ENCODE assay signal across 9 cellular contexts in genomic region chr20:17958326-17959256, GRCh38. TPM values are rescaled to one million over a fixed set of nuclear protein-coding genes. Genes with fewer than 3 reads are reported as not detected.
DNase-seq lines count a peak whose midpoint lies in the region; ATAC-seq and TF ChIP-seq lines count a peak whose summit lies in the region.
"Had no signal": no experiment of that assay in that cellular context is flagged by ENCODE, and none has a peak within 500 bp of the region (broad histone marks: within the 10 kb centered on the region; RNA-seq: fewer than 3 reads in every experiment).

No MANE protein-coding gene starts in this region.

- H3K27ac ChIP-seq in esophagus muscularis mucosa (replicated peaks in 1 of 4) (peak overlapping the region; percentile 70 to 79 (median 76)), rectal smooth muscle tissue (ENCODE audit: low read depth, low read length) (peak overlapping the region; percentile 10)

- no peak overlapping the region for H3K4me3 ChIP-seq in esophagus muscularis mucosa
- no peak overlapping the region for H3K4me3 ChIP-seq in rectal smooth muscle tissue (ENCODE audit: low read length)

- intact Hi-C loops in esophagus muscularis mucosa (cut with DNase I): no loop called here

- peak; percentile 27 to 32 (median 28) for TF ChIP-seq CTCF in esophagus muscularis mucosa (IDR thresholded peaks at IDR 0.05)

- no peak for TF ChIP-seq EP300 in esophagus muscularis mucosa (IDR thresholded peaks at IDR 0.05)

- ATAC-seq in GM19452 (IDR thresholded peaks at IDR 0.05; ENCODE audit: unreplicated experiment): peak; percentile 2
- ATAC-seq in SK-N-SH treated with all-trans-retinoic acid at 6 μM for 48 hours: peak; percentile 39

- WGBS in esophagus muscularis mucosa: 42% methylated on average over 5 of the region's 5 CpGs

- DNase-seq in esophagus muscularis mucosa (ENCODE audit: extremely low spot score): no peak
- no peak for DNase-seq in NCI-H1105 (lab: John Stamatoyannopoulos, UW)
- DNase-seq in inferior parietal cortex (ENCODE audit: extremely low spot score): no peak
- no peak for DNase-seq in NCI-H128 (lab: John Stamatoyannopoulos, UW; ENCODE audit: unreplicated experiment)
- no peak for DNase-seq in stimulated activated CD4-positive, alpha-beta T cell treated with anti-CD3 and anti-CD28 coated beads, Interleukin-15, amount 100 ng/mL, for 24 hours
- DNase-seq: NCI-H524 had no signal

- no peaks in the 10 kb centered on the region for H3K27me3 ChIP-seq in esophagus muscularis mucosa
- H3K27me3 ChIP-seq in rectal smooth muscle tissue (ENCODE audit: control insufficient read depth, insufficient read depth, low read length): no peaks in the 10 kb centered on the region

- peaks cover 0 to 28% (median 20%) of the 10 kb centered on the region in 4 donors for H3K36me3 ChIP-seq in esophagus muscularis mucosa
- peaks cover 8% of the 10 kb centered on the region for H3K36me3 ChIP-seq in rectal smooth muscle tissue (ENCODE audit: control insufficient read depth, insufficient read depth, low read length)

- no peaks in the 10 kb centered on the region for H3K9me3 ChIP-seq in esophagus muscularis mucosa

- H3K9ac ChIP-seq in rectal smooth muscle tissue (ENCODE audit: low read length): no peak overlapping the region

- no peak for TF ChIP-seq POLR2A in esophagus muscularis mucosa (IDR thresholded peaks at IDR 0.05; ENCODE audit: low read depth)

- H3K4me1 ChIP-seq in esophagus muscularis mucosa: peaks cover 58 to 86% (median 82%) of the 10 kb centered on the region in 4 donors
- H3K4me1 ChIP-seq in rectal smooth muscle tissue (ENCODE audit: control insufficient read depth, insufficient read depth, low read length): peaks cover 26% of the 10 kb centered on the region

TF ChIP-seq in SK-N-SH treated with all-trans-retinoic acid at 6 μM for 48 hours, 23 proteins besides CTCF, POLR2A, EP300 and RAD21:
- TF ChIP-seq ZFP3 (CRISPR knock-in tag; IDR thresholded peaks at IDR 0.05) (no peak), TSHZ2 (CRISPR knock-in tag; IDR thresholded peaks at IDR 0.05) (no peak), ESRRG (CRISPR knock-in tag; IDR thresholded peaks at IDR 0.05) (no peak), ZNF70 (CRISPR knock-in tag; IDR thresholded peaks at IDR 0.05) (no peak), SNAI2 (CRISPR knock-in tag; IDR thresholded peaks at IDR 0.05) (no peak), TOX (CRISPR knock-in tag; IDR thresholded peaks at IDR 0.05; ENCODE audit: borderline replicate concordance) (no peak), ZFP30 (CRISPR knock-in tag; IDR thresholded peaks at IDR 0.05) (no peak), PATZ1 (CRISPR knock-in tag; IDR thresholded peaks at IDR 0.05; ENCODE audit: borderline replicate concordance) (no peak), GLIS3 (CRISPR knock-in tag; IDR thresholded peaks at IDR 0.05) (no peak), RARB (CRISPR knock-in tag; IDR thresholded peaks at IDR 0.05) (no peak), CSRNP3 (CRISPR knock-in tag; IDR thresholded peaks at IDR 0.05) (no peak), ZNF8 (CRISPR knock-in tag; IDR thresholded peaks at IDR 0.05) (no peak), OSR1 (CRISPR knock-in tag; IDR thresholded peaks at IDR 0.05) (no peak), TCF4 (CRISPR knock-in tag; IDR thresholded peaks at IDR 0.05; ENCODE audit: borderline replicate concordance) (no peak), BACH2 (CRISPR knock-in tag; IDR thresholded peaks at IDR 0.05; ENCODE audit: borderline replicate concordance) (no peak), ZC3H10 (CRISPR knock-in tag; IDR thresholded peaks at IDR 0.05) (no peak), POU6F1 (CRISPR knock-in tag; IDR thresholded peaks at IDR 0.05; ENCODE audit: borderline replicate concordance, low read depth) (no peak)

RNA-seq across cellular contexts. Expression of gene SNX5, which starts 10.0 kb away (rescaled TPM):
- total RNA-seq in esophagus muscularis mucosa: 10 to 100 TPM; 58.3 to 67.3 (median 63.9) TPM

RNA-seq across cellular contexts. Expression of gene MGME1, which starts 10.2 kb away (rescaled TPM):
- 1 to 10 TPM; 5.2 to 6.5 (median 6.0) TPM for total RNA-seq in esophagus muscularis mucosa
